15 cellular contexts compared by ENCODE assay signal in genomic region chr7:13293264-13294002, GRCh38.
"Had no signal": no experiment of that assay in that cellular context is flagged by ENCODE, and none has a peak within 500 bp of the region (broad histone marks: within the 10 kb centered on the region; RNA-seq: fewer than 3 reads in every experiment).

No MANE protein-coding gene starts in this region.

- H3K27me3 ChIP-seq: dorsolateral prefrontal cortex, foreskin keratinocyte, pancreas had no signal

- FAIRE-seq: pancreas had no signal

- H3K27me3 Mint-ChIP-seq: activated T-helper 17 cell treated with anti-CD3 and anti-CD28 coated beads, Interleukin-2, amount 50 U/mL, for 72 hours; memory B cell had no signal

- H3K27ac Mint-ChIP-seq: activated T-helper 17 cell treated with anti-CD3 and anti-CD28 coated beads, Interleukin-2, amount 50 U/mL, for 72 hours; memory B cell; naive thymus-derived CD4-positive, alpha-beta T cell; stimulated activated effector memory CD8-positive, alpha-beta T cell treated with anti-CD3 and anti-CD28 coated beads, Interleukin-12 subunit alpha, Interleukin-12 subunit beta, amount 100 ng/mL, for 72 hours had no signal

- H3K4me1 ChIP-seq: foreskin keratinocyte, pancreas had no signal

- DNase-seq: activated CD4-positive, alpha-beta T cell treated with anti-CD3 and anti-CD28 coated beads, Interleukin-2, amount 50 U/mL, for 48 hours; activated CD4-positive, CD25-positive, alpha-beta regulatory T cell treated with anti-CD3 and anti-CD28 coated beads, Interleukin-2, amount 50 U/mL, for 72 hours; activated naive CD4-positive, alpha-beta T cell treated with Interleukin-2 at 50 U/mL for 16 hours; aorta; dorsolateral prefrontal cortex; foreskin keratinocyte; kidney glomerular epithelial cell; left ventricle myocardium superior; mucosa of descending colon; naive thymus-derived CD4-positive, alpha-beta T cell; pancreas; T1000 had no signal

- H3K27ac ChIP-seq: dorsolateral prefrontal cortex, foreskin keratinocyte, pancreas had no signal

- H3K36me3 Mint-ChIP-seq: memory B cell; naive thymus-derived CD4-positive, alpha-beta T cell; stimulated activated effector memory CD8-positive, alpha-beta T cell treated with anti-CD3 and anti-CD28 coated beads, Interleukin-12 subunit alpha, Interleukin-12 subunit beta, amount 100 ng/mL, for 72 hours had no signal

- H3K4me3 Mint-ChIP-seq: activated T-helper 17 cell treated with anti-CD3 and anti-CD28 coated beads, Interleukin-2, amount 50 U/mL, for 72 hours; memory B cell; naive thymus-derived CD4-positive, alpha-beta T cell; stimulated activated effector memory CD8-positive, alpha-beta T cell treated with anti-CD3 and anti-CD28 coated beads, Interleukin-12 subunit alpha, Interleukin-12 subunit beta, amount 100 ng/mL, for 72 hours had no signal

- H3K4me1 Mint-ChIP-seq: activated T-helper 17 cell treated with anti-CD3 and anti-CD28 coated beads, Interleukin-2, amount 50 U/mL, for 72 hours; memory B cell; naive thymus-derived CD4-positive, alpha-beta T cell; stimulated activated effector memory CD8-positive, alpha-beta T cell treated with anti-CD3 and anti-CD28 coated beads, Interleukin-12 subunit alpha, Interleukin-12 subunit beta, amount 100 ng/mL, for 72 hours had no signal

- H3K9me3 ChIP-seq: mucosa of descending colon, pancreas had no signal

- H3K4me3 ChIP-seq: dorsolateral prefrontal cortex, mucosa of descending colon, pancreas had no signal

- H3K36me3 ChIP-seq: pancreas had no signal

- H3K9me3 Mint-ChIP-seq: activated T-helper 17 cell treated with anti-CD3 and anti-CD28 coated beads, Interleukin-2, amount 50 U/mL, for 72 hours; memory B cell; naive thymus-derived CD4-positive, alpha-beta T cell; stimulated activated effector memory CD8-positive, alpha-beta T cell treated with anti-CD3 and anti-CD28 coated beads, Interleukin-12 subunit alpha, Interleukin-12 subunit beta, amount 100 ng/mL, for 72 hours had no signal
